Comparison of ENCODE assay signal across 30 cellular contexts in the genomic region with DNA sequence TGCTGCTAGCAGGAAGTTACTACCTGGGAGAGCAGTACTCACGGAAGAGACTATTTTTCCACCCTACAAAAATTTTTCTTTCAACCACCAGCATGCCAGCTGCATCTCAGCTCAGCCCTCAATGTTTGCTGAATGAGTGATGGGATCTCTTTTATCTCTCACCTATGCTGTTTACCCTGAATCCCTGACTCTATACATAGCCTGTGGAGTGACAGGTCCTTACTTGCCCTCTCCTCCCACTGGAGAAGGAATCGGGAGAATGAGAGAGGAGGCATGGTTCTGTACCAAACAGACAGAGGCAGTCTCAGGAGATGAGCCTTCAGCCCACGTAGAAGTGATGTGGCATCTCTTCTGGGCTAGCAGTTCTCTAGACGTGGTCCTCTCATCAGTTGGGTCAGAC. TPM values are rescaled to one million over a fixed set of nuclear protein-coding genes. Genes with fewer than 3 reads are reported as not detected.
DNase-seq lines count a peak whose midpoint lies in the region; ATAC-seq, FAIRE-seq and TF ChIP-seq lines count a peak whose summit lies in the region.
"Had no signal": no experiment of that assay in that cellular context is flagged by ENCODE, and none has a peak within 500 bp of the region (broad histone marks: within the 10 kb centered on the region; RNA-seq: fewer than 3 reads in every experiment).

No MANE protein-coding gene starts in this region.

- no peaks in the 10 kb centered on the region for H3K36me3 ChIP-seq in esophagus muscularis mucosa
- H3K36me3 ChIP-seq: BE2C, HAP-1, SJSA1 had no signal

- no peaks in the 10 kb centered on the region for H3K9me3 ChIP-seq in esophagus muscularis mucosa
- H3K9me3 ChIP-seq: BE2C, HAP-1, SJSA1 had no signal

- peaks cover 18 to 65% (median 60%) of the 10 kb centered on the region in 4 donors for H3K4me1 ChIP-seq in esophagus muscularis mucosa
- H3K4me1 ChIP-seq: BE2C, HAP-1, SJSA1 had no signal

- WGBS in esophagus muscularis mucosa: 43% methylated on average over 4 of the region's 4 CpGs

- TF ChIP-seq EP300 in esophagus muscularis mucosa (IDR thresholded peaks at IDR 0.05): no peak

- no peak overlapping the region for H3K4me3 ChIP-seq in esophagus muscularis mucosa
- H3K4me3 ChIP-seq: GM23338, HAP-1, SJSA1 had no signal

- peak overlapping the region; percentile 46 to 95 (median 90) for H3K27ac ChIP-seq in esophagus muscularis mucosa (replicated peaks in 1 of 4)
- H3K27ac ChIP-seq: SJSA1 had no signal

- TF ChIP-seq CTCF in esophagus muscularis mucosa (IDR thresholded peaks at IDR 0.05): no peak

- no peaks in the 10 kb centered on the region for H3K27me3 ChIP-seq in esophagus muscularis mucosa
- H3K27me3 ChIP-seq: BE2C had no signal

- DNase-seq in NCI-H1417 (lab: John Stamatoyannopoulos, UW) (peak; percentile 19 to 63 (median 40)), NCI-H1417 treated with DMSO at 0.1 percent for 48 hours (lab: John Stamatoyannopoulos, UW) (no peak), DMS53 (lab: John Stamatoyannopoulos, UW) (peak; percentile 76), NCI-H345 treated with DMSO at 0.1 percent for 48 hours (lab: John Stamatoyannopoulos, UW; ENCODE audit: unreplicated experiment) (peak; percentile 98), esophagus muscularis mucosa (ENCODE audit: extremely low spot score) (no peak), NCI-H69 (lab: John Stamatoyannopoulos, UW) (no peak), H54 (ENCODE audit: insufficient read length, low spot score) (no peak)
- DNase-seq: 8988T; ACHN; BE2C; Calu3; CD8-positive, alpha-beta memory T cell; HFFc6; IMR-90; KG1; MM.1S; NCI-H1436 treated with DMSO at 0.1 percent for 48 hours; NCI-H2029; NCI-H2227 treated with DMSO at 0.1 percent for 48 hours; NCI-H524 treated with DMSO at 0.1 percent for 48 hours; NCI-H82; NK-92 treated with Interleukin-12 subunit alpha and Interleukin-12 subunit beta, amount 100 ng/mL, for 24 hours; PC-3; Right ventricle myocardium superior; T-cell had no signal

- no peak for FAIRE-seq in H54 (lab: Jason Lieb, UNC)
- FAIRE-seq: G401.6 had no signal

- intact Hi-C loops in esophagus muscularis mucosa (cut with DNase I): loop anchor here (5.0 kb wide), 2 partner anchors 44 to 59 kb away; no protein-coding TSS in a partner anchor

- no peak for ATAC-seq in GM19397 (IDR thresholded peaks at IDR 0.05; ENCODE audit: unreplicated experiment)
- ATAC-seq: GM23338, PC-3, T-cell had no signal

- TF ChIP-seq POLR2A in esophagus muscularis mucosa (IDR thresholded peaks at IDR 0.05; ENCODE audit: low read depth) (no peak), H54 (IDR thresholded peaks at IDR 0.05; ENCODE audit: low read depth, low read length) (no peak)

RNA-seq across cellular contexts. Expression of a gene that starts 6.7 kb away (rescaled TPM):
- 100 to 1,000 TPM in 2 of 4 donors, 10 to 100 TPM in 2; 75.0 to 169 (median 104) TPM for total RNA-seq in esophagus muscularis mucosa

Comparison
In these comparisons a context has a peak if more than half of its experiments do, and no peak if none do; other contexts are left out.
1. DNase-seq: peak in NCI-H1417 (3 of 3), DMS53 (single experiment) and NCI-H345 treated with DMSO at 0.1 percent for 48 hours (single experiment); none in NCI-H1417 treated with DMSO at 0.1 percent for 48 hours (single experiment), esophagus muscularis mucosa (single experiment), NCI-H69 (single experiment) and H54 (single experiment).